Comparison of ENCODE assay signal across 9 cellular contexts in genomic region chr20:49344975-49345374, GRCh38.
DNase-seq lines count a peak whose midpoint lies in the region; ATAC-seq and TF ChIP-seq lines count a peak whose summit lies in the region.
"Had no signal": no experiment of that assay in that cellular context is flagged by ENCODE, and none has a peak within 500 bp of the region (broad histone marks: within the 10 kb centered on the region; RNA-seq: fewer than 3 reads in every experiment).

No MANE protein-coding gene starts in this region.

- H3K4me3 ChIP-seq in kidney epithelial cell (ENCODE audit: low read depth, low read length), result no peak overlapping the region

- peaks cover 0 to 3% (median 0%) of the 10 kb centered on the region in 5 experiments for H3K9me3 Mint-ChIP-seq in brain

- DNase-seq in LoVo (ENCODE audit: low spot score) (peak; percentile 8), kidney epithelial cell (ENCODE audit: low read depth) (peak; percentile 51), SIG-M5 treated with dmso at 0.1 percent for 504 hours (lab: John Stamatoyannopoulos, UW; ENCODE audit: unreplicated experiment) (no peak), NCI-H146 (lab: John Stamatoyannopoulos, UW) (no peak)
- DNase-seq in activated naive CD4-positive, alpha-beta T cell treated with Interleukin-2 at 50 U/mL for 16 hours, result no peak
- DNase-seq: NCI-H2081 treated with DMSO at 0.1 percent for 48 hours had no signal

- TF ChIP-seq CTCF in brain (conservative IDR thresholded peaks at IDR 0.05) (no peak), kidney epithelial cell (IDR thresholded peaks at IDR 0.05; ENCODE audit: insufficient read depth, low read length, poor library complexity, severe bottlenecking) (no peak)

- peak overlapping the region; percentile 78 for H3K27ac ChIP-seq in temporal lobe (ENCODE audit: low read depth, low read length)

- H3K36me3 ChIP-seq in kidney epithelial cell (ENCODE audit: control insufficient read depth, insufficient read depth, low read length), result no peaks in the 10 kb centered on the region

- no peaks in the 10 kb centered on the region for H3K36me3 Mint-ChIP-seq in brain

- no peak for ATAC-seq in GM18861 (IDR thresholded peaks at IDR 0.05; ENCODE audit: unreplicated experiment)

- peaks cover 5% of the 10 kb centered on the region for H3K27me3 Mint-ChIP-seq in brain

- H3K27ac Mint-ChIP-seq in brain, result peak overlapping the region; percentile 44 to 98 (median 78)

- H3K4me1 Mint-ChIP-seq in brain, result peaks cover 65% of the 10 kb centered on the region

- H3K27me3 ChIP-seq in kidney epithelial cell (ENCODE audit: control insufficient read depth, insufficient read depth, low read length), result peaks cover 6% of the 10 kb centered on the region

- peak overlapping the region in 2 of 5 experiments; percentile 31 to 64 for H3K4me3 Mint-ChIP-seq in brain

Comparison
In these comparisons a context has a peak if more than half of its experiments do, and no peak if none do; other contexts are left out.
1. DNase-seq: peak in LoVo (single experiment) and kidney epithelial cell (single experiment); none in SIG-M5 treated with dmso at 0.1 percent for 504 hours (single experiment), NCI-H146 (single experiment) and activated naive CD4-positive, alpha-beta T cell treated with Interleukin-2 at 50 U/mL for 16 hours (single experiment).